ENCODE assay signal across 18 cellular contexts in genomic region chr11:16895306-16895705, GRCh38.
DNase-seq lines count a peak whose midpoint lies in the region; ATAC-seq, FAIRE-seq and TF ChIP-seq lines count a peak whose summit lies in the region.
"Had no signal": no experiment of that assay in that cellular context is flagged by ENCODE, and none has a peak within 500 bp of the region (broad histone marks: within the 10 kb centered on the region; RNA-seq: fewer than 3 reads in every experiment).

No MANE protein-coding gene starts in this region.

- H4K20me1 ChIP-seq in HepG2 (ENCODE audit: insufficient read depth, low read length): peaks cover 5% of the 10 kb centered on the region; the same call in 1 of the 2 replicates

- intact Hi-C loops in left ventricle myocardium superior (cut with micrococcal nuclease) (no loop called here), HepG2 (cut with micrococcal nuclease; ENCODE audit: unreplicated experiment) (no loop called here)

- ATAC-seq in foreskin keratinocyte (peak; percentile 48), left ventricle myocardium superior (no peak), HepG2 (no peak)
- ATAC-seq: activated CD4-positive, alpha-beta T cell treated with anti-CD3 and anti-CD28 coated beads for 36 hours; effector memory CD8-positive, alpha-beta T cell; HCT116 had no signal

- DNase-seq in NCI-H1417 (lab: John Stamatoyannopoulos, UW) (peak in 2 of 3 experiments; percentile 32 to 62), NCI-H1417 treated with DMSO at 0.1 percent for 48 hours (lab: John Stamatoyannopoulos, UW) (no peak), NCI-H226 (peak; percentile 33), foreskin keratinocyte (no peak), stromal cell of bone marrow (ENCODE audit: low read depth) (peak; percentile 33), HAP-1 (ENCODE audit: low spot score in 2 of 2) (no peak), left ventricle myocardium superior (no peak), HepG2 (ENCODE audit: low spot score) (no peak)
- DNase-seq: activated CD4-positive, alpha-beta T cell treated with anti-CD3 and anti-CD28 coated beads for 36 hours; activated effector memory CD4-positive, alpha-beta T cell treated with anti-CD3 and anti-CD28 coated beads, Interleukin-2, amount 50 U/mL, for 16 hours; DND-41; effector memory CD8-positive, alpha-beta T cell; hippocampal formation; KBM-7; kidney had no signal

- H3K4me1 ChIP-seq in foreskin keratinocyte (no peaks in the 10 kb centered on the region), HAP-1 (peaks cover 8% of the 10 kb centered on the region; the same call in 1 of the 2 replicates), HepG2 (ENCODE audit: insufficient read depth, low read length) (peaks cover 15% of the 10 kb centered on the region)
- H3K4me1 ChIP-seq: ascending aorta had no signal

- H3K27ac ChIP-seq in foreskin keratinocyte: no peak overlapping the region
- H3K27ac ChIP-seq in HepG2 (ENCODE audit: extremely low read length, insufficient read depth, low read length): no peak overlapping the region
- H3K27ac ChIP-seq: ascending aorta had no signal

- no peak for FAIRE-seq in HepG2 (lab: Jason Lieb, UNC)
- FAIRE-seq: A204.1, kidney had no signal

- 90% methylated on average over 3 of the region's 3 CpGs for WGBS in HepG2 (ENCODE audit: low lambda C conversion rate)

- no peak for TF ChIP-seq RAD21 in HepG2 (CRISPR knock-in tag; IDR thresholded peaks at IDR 0.05)

- no peak for TF ChIP-seq CTCF in foreskin keratinocyte (conservative IDR thresholded peaks at IDR 0.05)
- no peak for TF ChIP-seq CTCF in HepG2 (CRISPR knock-in tag; IDR thresholded peaks at IDR 0.05)

- POLR2A ChIA-PET in HepG2 (lab: Yijun Ruan, JAX): no interaction called here

- TF ChIP-seq POLR2A in HepG2 (IDR thresholded peaks at IDR 0.05; ENCODE audit: insufficient read depth in 1 of 2, low read depth in 2 of 2, low read length in 2 of 2): no peak

- no peaks in the 10 kb centered on the region for H3K36me3 ChIP-seq in HAP-1 (replicated peaks)
- H3K36me3 ChIP-seq in HepG2 (replicated peaks in 1 of 2; ENCODE audit: control insufficient read depth in 1 of 2, insufficient read depth in 2 of 2, low read length in 2 of 2): no peaks in the 10 kb centered on the region
- H3K36me3 ChIP-seq: ascending aorta had no signal

- BruUV-seq in HepG2 (replicated peaks; lab: Mats Ljungman, UMichigan): no TSS peak

- H3K27me3 ChIP-seq in foreskin keratinocyte: no peaks in the 10 kb centered on the region
- H3K27me3 ChIP-seq in HAP-1 (ENCODE audit: low read depth): no peaks in the 10 kb centered on the region
- H3K27me3 ChIP-seq in HepG2 (ENCODE audit: control insufficient read depth in 1 of 2, insufficient read depth in 2 of 2, low read length in 2 of 2): no peaks in the 10 kb centered on the region
- H3K27me3 ChIP-seq: ascending aorta had no signal

- H3K9me3 ChIP-seq in HAP-1 (no peaks in the 10 kb centered on the region), HepG2 (ENCODE audit: low read length) (peaks cover 3% of the 10 kb centered on the region; the same call in 1 of the 2 replicates)

- H3K9ac ChIP-seq in HepG2 (ENCODE audit: insufficient read depth, low read depth, low read length): no peak overlapping the region

- TF ChIP-seq EP300 in HepG2 (IDR thresholded peaks at IDR 0.05; ENCODE audit: low read depth in 2 of 2, low read length in 2 of 2) (no peak), HepG2 (CRISPR knock-in tag; IDR thresholded peaks at IDR 0.05; ENCODE audit: borderline replicate concordance) (no peak)

- no peak overlapping the region for H2AFZ ChIP-seq in HepG2 (ENCODE audit: low read length)

- H3K4me3 ChIP-seq in HAP-1 (no peak overlapping the region), HepG2 (replicated peaks in 1 of 3; ENCODE audit: insufficient read depth in 1 of 3, low read depth in 2 of 3, low read length in 3 of 3) (no peak overlapping the region)
- H3K4me3 ChIP-seq: ascending aorta had no signal

- in situ Hi-C loops in HAP-1 (cut with MboI; ENCODE audit: low sequenced_read_pairs): no loop called here
- in situ Hi-C loops in HepG2 (cut with HindIII; ENCODE audit: extremely low pct_ligation_motif_present, low pct_unique_long_range_greater_than_20kb): no loop called here

- no peaks in the 10 kb centered on the region for H3K79me2 ChIP-seq in HepG2 (ENCODE audit: insufficient read depth, low read length)

- H3K4me2 ChIP-seq in HepG2 (ENCODE audit: low read depth, low read length): no peak overlapping the region

- CTCF ChIA-PET in HepG2 (lab: Yijun Ruan, JAX; ENCODE audit: low intra/inter-chr PET ratio, low total read pairs): no interaction called here

TF ChIP-seq in HepG2, 621 proteins besides CTCF, POLR2A, EP300 and RAD21:
- TF ChIP-seq ZNF557 (CRISPR knock-in tag; IDR thresholded peaks at IDR 0.05) (no peak), ZNF777 (CRISPR knock-in tag; IDR thresholded peaks at IDR 0.05) (no peak), AHDC1 (CRISPR knock-in tag; IDR thresholded peaks at IDR 0.05; ENCODE audit: borderline replicate concordance) (no peak), HDAC2 (CRISPR knock-in tag; IDR thresholded peaks at IDR 0.05) (no peak), ZNF431 (CRISPR knock-in tag; IDR thresholded peaks at IDR 0.05; ENCODE audit: borderline replicate concordance, low read depth) (no peak), RBAK (CRISPR knock-in tag; IDR thresholded peaks at IDR 0.05) (no peak), ZNF569 (CRISPR knock-in tag; IDR thresholded peaks at IDR 0.05; ENCODE audit: borderline replicate concordance) (no peak), ZNF7 (CRISPR knock-in tag; IDR thresholded peaks at IDR 0.05) (no peak), TBX2 (CRISPR knock-in tag; IDR thresholded peaks at IDR 0.05; ENCODE audit: borderline replicate concordance) (no peak), FOXA1 (IDR thresholded peaks at IDR 0.05) (no peak), FOXA1 (CRISPR knock-in tag; IDR thresholded peaks at IDR 0.05) (no peak), PAX8 (CRISPR knock-in tag; IDR thresholded peaks at IDR 0.05; ENCODE audit: borderline replicate concordance) (no peak)
TF ChIP-seq in HepG2: peak in this region for 0.

Comparison
In these comparisons a context has a peak if more than half of its experiments do, and no peak if none do; other contexts are left out.
1. DNase-seq: peak in NCI-H1417 (2 of 3), NCI-H226 (single experiment) and stromal cell of bone marrow (single experiment); none in NCI-H1417 treated with DMSO at 0.1 percent for 48 hours (single experiment), foreskin keratinocyte (0 of 2), HAP-1 (0 of 2), left ventricle myocardium superior (single experiment) and HepG2 (single experiment).